ENCODE assay signal across 1 cellular context in genomic region chr20:36285746-36286447, GRCh38.
TF ChIP-seq lines count a peak whose summit lies in the region.

No MANE protein-coding gene starts in this region.

TF ChIP-seq in K562, 482 proteins besides CTCF, POLR2A, EP300 and RAD21 (continued from another document):
- TF ChIP-seq, protein P1, sequence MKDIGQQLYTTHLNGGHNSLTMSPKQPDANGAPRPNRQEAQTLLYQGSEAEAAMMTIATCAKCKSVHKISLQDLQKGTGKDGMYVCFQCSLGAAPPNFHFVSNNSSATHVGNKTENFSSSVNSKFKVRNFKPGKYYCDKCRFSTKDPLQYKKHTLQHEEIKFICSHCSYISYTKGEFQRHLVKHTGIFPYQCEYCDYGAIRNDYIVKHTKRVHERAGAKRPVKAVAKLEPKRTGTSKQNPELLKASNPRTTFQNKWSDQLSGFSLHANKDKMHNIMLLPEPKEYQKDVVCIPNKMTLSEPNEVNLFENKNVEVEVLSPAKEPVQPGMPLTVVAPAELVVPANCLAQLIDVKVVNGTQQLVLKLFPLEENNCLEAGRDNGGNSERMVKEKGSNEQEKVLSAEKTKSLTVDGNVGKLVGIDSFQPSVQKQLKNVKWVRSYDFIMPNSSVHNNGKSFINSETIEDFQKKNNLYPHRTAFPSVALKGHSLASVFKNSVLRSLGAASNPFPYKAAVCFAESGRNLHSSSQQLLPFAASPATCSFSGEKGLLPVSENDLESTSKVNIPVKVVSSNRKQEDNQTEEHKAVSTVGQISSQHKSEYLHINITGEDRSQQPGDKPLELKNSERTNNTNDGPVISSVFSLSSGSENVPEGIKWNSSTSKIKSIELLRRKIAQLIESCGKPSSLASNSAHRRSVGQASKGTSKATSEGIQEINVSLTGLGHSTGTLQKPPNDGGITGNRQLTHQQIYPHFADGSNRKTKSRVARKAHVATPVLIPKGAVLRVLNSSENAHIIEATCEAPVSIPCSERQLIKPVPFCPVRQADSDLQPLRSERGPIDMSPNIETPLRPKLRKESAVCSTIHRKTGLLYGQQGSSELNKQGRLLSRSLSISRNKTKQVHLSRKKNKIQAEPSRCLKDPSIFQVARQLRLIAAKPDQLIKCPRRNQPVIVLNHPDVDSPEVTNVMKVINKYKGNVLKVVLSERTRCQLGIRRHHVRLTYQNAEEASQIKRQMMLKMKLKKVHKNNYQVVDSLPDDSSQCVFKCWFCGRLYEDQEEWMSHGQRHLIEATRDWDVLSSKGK (CRISPR knock-in tag; IDR thresholded peaks at IDR 0.05), result no peak
- TF ChIP-seq MYNN (IDR thresholded peaks at IDR 0.05) (no peak), MYNN (CRISPR knock-in tag; IDR thresholded peaks at IDR 0.05) (no peak), PRDM10 (IDR thresholded peaks at IDR 0.05; ENCODE audit: partially characterized antibody) (no peak)
TF ChIP-seq in K562: peak in this region for 0.
